Comparison of ENCODE assay signal across 14 cellular contexts in genomic region chr21:42021751-42022430, GRCh38. TPM values are rescaled to one million over a fixed set of nuclear protein-coding genes. Genes with fewer than 3 reads are reported as not detected.
DNase-seq lines count a peak whose midpoint lies in the region; ATAC-seq and TF ChIP-seq lines count a peak whose summit lies in the region.
"Had no signal": no experiment of that assay in that cellular context is flagged by ENCODE, and none has a peak within 500 bp of the region (broad histone marks: within the 10 kb centered on the region; RNA-seq: fewer than 3 reads in every experiment).

No MANE protein-coding gene starts in this region.

- H3K9ac ChIP-seq in IMR-90 (ENCODE audit: low read depth, low read length) (no peak overlapping the region), iPS-18a (ENCODE audit: low read length) (peak overlapping the region; percentile 43)

- TF ChIP-seq CTCF in IMR-90 (conservative IDR thresholded peaks at IDR 0.05; ENCODE audit: low read depth, low read length) (no peak), PC-9 (conservative IDR thresholded peaks at IDR 0.05) (no peak)

- H3K14ac ChIP-seq in IMR-90 (replicated peaks; ENCODE audit: low read depth, low read length): no peak overlapping the region

- no peak overlapping the region for H2BK20ac ChIP-seq in IMR-90 (ENCODE audit: low read depth, low read length)

- H3K79me2 ChIP-seq in PC-9 (ENCODE audit: low read depth): no peaks in the 10 kb centered on the region

- H3K27ac ChIP-seq in IMR-90 (ENCODE audit: insufficient read depth, low read length) (no peak overlapping the region), iPS-18a (ENCODE audit: low read length) (peak overlapping the region; percentile 15), PC-9 (no peak overlapping the region)
- H3K27ac ChIP-seq: adrenal gland, C4-2B, VCaP had no signal

- no peaks in the 10 kb centered on the region for H4K20me1 ChIP-seq in IMR-90 (ENCODE audit: insufficient read depth, low read length)
- no peaks in the 10 kb centered on the region for H4K20me1 ChIP-seq in PC-9 (ENCODE audit: insufficient read depth)

- H3K9me2 ChIP-seq in PC-9 (ENCODE audit: insufficient read depth): no peaks in the 10 kb centered on the region

- no TSS peak for BruUV-seq in IMR-90 (replicated peaks; lab: Mats Ljungman, UMichigan)
- BruUV-seq in PC-9 (replicated peaks; lab: Mats Ljungman, UMichigan): no TSS peak

- H4K91ac ChIP-seq in IMR-90 (ENCODE audit: insufficient read depth, low read depth, low read length): no peak overlapping the region; the same call in 1 of the 2 replicates

- dilution Hi-C loops in IMR-90 (cut with HindIII; ENCODE audit: low sequenced_read_pairs, unreplicated experiment): no loop called here

- no peaks in the 10 kb centered on the region for H3K36me3 ChIP-seq in IMR-90 (ENCODE audit: control insufficient read depth, insufficient read depth, low read length)
- no peaks in the 10 kb centered on the region for H3K36me3 ChIP-seq in iPS-18a (ENCODE audit: control insufficient read depth, low read depth, low read length)
- H3K36me3 ChIP-seq in PC-9 (ENCODE audit: low read depth): no peaks in the 10 kb centered on the region
- H3K36me3 ChIP-seq: adrenal gland had no signal

- POLR2A ChIA-PET in IMR-90 (lab: Charles Lee; ENCODE audit: unreplicated experiment) (no interaction called here), PC-9 (lab: Charles Lee; ENCODE audit: unreplicated experiment) (no interaction called here)

- H2AK5ac ChIP-seq in IMR-90 (ENCODE audit: low read depth, low read length): peak overlapping the region; percentile 2; the same call in 1 of the 2 replicates

- H3K4ac ChIP-seq in IMR-90 (ENCODE audit: low read depth, low read length): no peak overlapping the region

- H2BK15ac ChIP-seq in IMR-90 (ENCODE audit: low read depth, low read length): 0 out of 3 replicates have a peak overlapping the region, but pooled peaks have one; percentile 45

- H3K9me3 ChIP-seq in IMR-90 (ENCODE audit: control insufficient read depth, insufficient read depth, low read length) (no peaks in the 10 kb centered on the region), iPS-18a (ENCODE audit: control insufficient read depth, low read depth, low read length) (no peaks in the 10 kb centered on the region), PC-9 (ENCODE audit: insufficient read depth, low read depth) (no peaks in the 10 kb centered on the region)
- H3K9me3 ChIP-seq: adrenal gland had no signal

- no peak for TF ChIP-seq POLR2A in IMR-90 (IDR thresholded peaks at IDR 0.05; ENCODE audit: low read depth, low read length)

- no peaks in the 10 kb centered on the region for H3F3A ChIP-seq in PC-9 (ENCODE audit: insufficient read depth, low read depth)

- CTCF ChIA-PET in IMR-90 (lab: Yijun Ruan, JAX) (no interaction called here), PC-9 (lab: Charles Lee) (no interaction called here)

- H3K4me1 ChIP-seq in IMR-90 (ENCODE audit: control insufficient read depth, insufficient read depth, low read length) (peaks cover 13% of the 10 kb centered on the region), iPS-18a (ENCODE audit: control insufficient read depth, low read depth, low read length) (peaks cover 15% of the 10 kb centered on the region), PC-9 (replicated peaks; ENCODE audit: insufficient read depth) (no peaks in the 10 kb centered on the region)

- no peak overlapping the region for H3K4me3 ChIP-seq in IMR-90 (ENCODE audit: insufficient read depth, low read depth, low read length)
- peak overlapping the region; percentile 39 for H3K4me3 ChIP-seq in iPS-18a (ENCODE audit: low read length)
- no peak overlapping the region for H3K4me3 ChIP-seq in PC-9
- H3K4me3 ChIP-seq: adrenal gland had no signal

- H2BK5ac ChIP-seq in IMR-90 (ENCODE audit: low read depth, low read length, poor library complexity, severe bottlenecking): no peak overlapping the region

- TF ChIP-seq RAD21 in IMR-90 (IDR thresholded peaks at IDR 0.05; ENCODE audit: low read length): no peak

- H3K56ac ChIP-seq in IMR-90 (ENCODE audit: extremely low read depth, insufficient read depth, low read length): no peak overlapping the region

- no peak overlapping the region for H2AK9ac ChIP-seq in IMR-90 (replicated peaks; ENCODE audit: low read depth, low read length, poor library complexity)

- H4K8ac ChIP-seq in IMR-90 (ENCODE audit: low read depth in 2 of 2, low read length in 2 of 2): no peak overlapping the region

- DNase-seq in IMR-90: no peak
- DNase-seq in NCI-H69 (lab: John Stamatoyannopoulos, UW): peak; percentile 92
- peak; percentile 94 for DNase-seq in retina
- DNase-seq in activated naive CD4-positive, alpha-beta T cell treated with Interleukin-2 at 50 U/mL for 16 hours: no peak
- DNase-seq in T1000 (lab: John Stamatoyannopoulos, UW): no peak
- DNase-seq in PC-9: no peak
- no peak for DNase-seq in NCI-H2029 (lab: John Stamatoyannopoulos, UW)
- DNase-seq: activated CD8-positive, alpha-beta memory T cell treated with anti-CD3 and anti-CD28 coated beads, Interleukin-2, amount 50 U/mL, for 48 hours; adrenal gland had no signal

- peaks cover 2 to 3% of the 10 kb centered on the region in 2 experiments; a peak in 2 of 4 replicates for H3K79me1 ChIP-seq in IMR-90 (ENCODE audit: low read depth in 1 of 2, low read length in 2 of 2)

- intact Hi-C loops in IMR-90 (cut with micrococcal nuclease): no loop called here
- intact Hi-C loops in PC-9 (cut with micrococcal nuclease; ENCODE audit: unreplicated experiment): no loop called here

- in situ Hi-C loops in IMR-90 (cut with MboI; ENCODE audit: low sequenced_read_pairs): no loop called here

- no peak for ATAC-seq in IMR-90 (ENCODE audit: low read depth)

- no peak overlapping the region; the same call in 1 of the 2 replicates for H3K18ac ChIP-seq in IMR-90 (ENCODE audit: low read depth, low read length)

- H2BK120ac ChIP-seq in IMR-90 (ENCODE audit: low read depth, low read length): no peak overlapping the region

- no peak overlapping the region for H2AFZ ChIP-seq in IMR-90 (replicated peaks; ENCODE audit: low read length, poor library complexity)
- H2AFZ ChIP-seq in PC-9: no peak overlapping the region

- peaks cover 20% of the 10 kb centered on the region for H3K9me1 ChIP-seq in IMR-90 (ENCODE audit: insufficient read depth, low read length)

- 84% methylated on average over 5 of the region's 21 CpGs; no CpG with 5 or more reads in 1 of the 2 experiments for WGBS in IMR-90 (ENCODE audit: extremely low coverage in 2 of 2, insufficient read length in 1 of 2), 2 experiments

- no peaks in the 10 kb centered on the region for H3K27me3 ChIP-seq in IMR-90 (ENCODE audit: control insufficient read depth, insufficient read depth, low read length)
- peaks cover 17% of the 10 kb centered on the region for H3K27me3 ChIP-seq in iPS-18a (ENCODE audit: control insufficient read depth, insufficient read depth, low read length)
- H3K27me3 ChIP-seq in PC-9 (ENCODE audit: insufficient read depth, low read depth): no peaks in the 10 kb centered on the region
- H3K27me3 ChIP-seq: adrenal gland had no signal

- no peak overlapping the region for H3K23ac ChIP-seq in IMR-90 (ENCODE audit: low read depth, low read length)

- H4K5ac ChIP-seq in IMR-90 (ENCODE audit: low read depth, low read length): no peak overlapping the region

- H3K4me2 ChIP-seq in IMR-90 (ENCODE audit: low read depth, low read length) (no peak overlapping the region), PC-9 (no peak overlapping the region)

TF ChIP-seq in IMR-90, 13 proteins besides CTCF, POLR2A, EP300 and RAD21:
- TF ChIP-seq ELK1 (IDR thresholded peaks at IDR 0.05; ENCODE audit: borderline replicate concordance, low read depth, low read length) (no peak), CEBPB (IDR thresholded peaks at IDR 0.05; ENCODE audit: low read depth, low read length) (no peak), BHLHE40 (IDR thresholded peaks at IDR 0.05; ENCODE audit: low read depth, low read length) (no peak), SMC3 (IDR thresholded peaks at IDR 0.05; ENCODE audit: low read depth, low read length) (no peak), NFE2L2 (IDR thresholded peaks at IDR 0.05; ENCODE audit: low read depth, low read length) (no peak), MAZ (IDR thresholded peaks at IDR 0.05; ENCODE audit: borderline replicate concordance, low read depth, low read length) (no peak), USF2 (IDR thresholded peaks at IDR 0.05; ENCODE audit: low read depth, low read length) (no peak), RFX5 (IDR thresholded peaks at IDR 0.05; ENCODE audit: low read depth, low read length) (no peak), FOS (IDR thresholded peaks at IDR 0.05; ENCODE audit: low read depth, low read length) (no peak), CHD1 (IDR thresholded peaks at IDR 0.05; ENCODE audit: low read depth, low read length) (no peak), MAFK (IDR thresholded peaks at IDR 0.05; ENCODE audit: low read depth, low read length) (no peak)

RNA-seq across cellular contexts. Expression of gene ZBTB21, which starts 11.7 kb away (rescaled TPM):
- 12.0 and 13.6 TPM in 2 replicates for total RNA-seq in IMR-90 (2012; rRNA removed)
- 6.8 and 7.8 TPM in 2 replicates for polyA plus RNA-seq in IMR-90 (2012; rRNA removed)
- 2.4 and 2.8 TPM in 2 replicates for polyA plus RNA-seq in IMR-90 (2012; cell fraction: cytosol; rRNA removed)
- 4.6 and 22.7 TPM in 2 replicates for polyA plus RNA-seq in IMR-90 (2012; cell fraction: nucleus; rRNA removed; ENCODE audit: low replicate concordance)
- total RNA-seq in PC-9 (2021): 9.1 and 13.5 TPM in 2 replicates

RNA-seq across cellular contexts. Expression of gene UMODL1, which starts 49.2 kb away (rescaled TPM):
- not detected in 2 replicates for total RNA-seq in IMR-90 (2012; rRNA removed)
- polyA plus RNA-seq in IMR-90 (2012; rRNA removed): 0.02 TPM in 1 of 2 replicates, not detected in the other
- polyA plus RNA-seq in IMR-90 (2012; cell fraction: cytosol; rRNA removed): 0.03 TPM in 1 of 2 replicates, not detected in the other
- 0.04 and 0.07 TPM in 2 replicates for polyA plus RNA-seq in IMR-90 (2012; cell fraction: nucleus; rRNA removed; ENCODE audit: low replicate concordance)
- total RNA-seq in PC-9 (2021): 0.25 TPM in 1 of 2 replicates, not detected in the other
- total RNA-seq: dermis microvascular lymphatic vessel endothelial cell, skeletal muscle tissue had no signal

Comparison
In these comparisons a context has a peak if more than half of its experiments do, and no peak if none do; other contexts are left out.
1. DNase-seq: peak in NCI-H69 (single experiment) and retina (single experiment); none in IMR-90 (single experiment), activated naive CD4-positive, alpha-beta T cell treated with Interleukin-2 at 50 U/mL for 16 hours (single experiment), T1000 (single experiment), PC-9 (0 of 2) and NCI-H2029 (single experiment).